Comparison of ENCODE assay signal across 1 cellular context in the genomic region with DNA sequence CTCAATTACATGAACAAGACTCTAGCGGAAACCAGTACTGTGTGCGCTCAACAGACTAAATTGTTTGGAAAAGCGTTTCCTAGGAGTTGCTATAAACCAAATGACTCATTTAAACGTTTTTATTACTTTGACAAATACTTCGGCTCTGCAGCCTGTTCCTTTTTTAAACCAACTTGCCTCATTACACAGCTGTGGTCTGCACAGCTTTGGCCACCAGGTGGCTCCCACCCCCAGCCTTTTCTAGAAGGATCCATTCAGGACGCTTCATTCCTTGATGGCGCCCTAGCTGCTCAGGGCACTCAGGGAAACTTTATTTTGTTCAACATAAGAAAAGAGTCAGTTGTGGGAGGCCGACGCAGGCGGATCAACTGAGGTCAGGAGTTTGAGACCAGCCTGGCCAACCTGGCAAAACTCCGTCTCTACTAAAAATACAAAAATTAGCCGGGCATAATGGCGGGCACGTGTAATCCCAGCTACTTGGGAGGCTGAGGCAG.
A peak's percentile ranks its signal among the peaks of the same experiment; 100 is the strongest.
TF ChIP-seq lines count a peak whose summit lies in the region.

No MANE protein-coding gene starts in this region.

TF ChIP-seq in HepG2, 621 proteins besides CTCF, POLR2A, EP300 and RAD21 (continued from another document and continues in another):
- TF ChIP-seq, protein P1, sequence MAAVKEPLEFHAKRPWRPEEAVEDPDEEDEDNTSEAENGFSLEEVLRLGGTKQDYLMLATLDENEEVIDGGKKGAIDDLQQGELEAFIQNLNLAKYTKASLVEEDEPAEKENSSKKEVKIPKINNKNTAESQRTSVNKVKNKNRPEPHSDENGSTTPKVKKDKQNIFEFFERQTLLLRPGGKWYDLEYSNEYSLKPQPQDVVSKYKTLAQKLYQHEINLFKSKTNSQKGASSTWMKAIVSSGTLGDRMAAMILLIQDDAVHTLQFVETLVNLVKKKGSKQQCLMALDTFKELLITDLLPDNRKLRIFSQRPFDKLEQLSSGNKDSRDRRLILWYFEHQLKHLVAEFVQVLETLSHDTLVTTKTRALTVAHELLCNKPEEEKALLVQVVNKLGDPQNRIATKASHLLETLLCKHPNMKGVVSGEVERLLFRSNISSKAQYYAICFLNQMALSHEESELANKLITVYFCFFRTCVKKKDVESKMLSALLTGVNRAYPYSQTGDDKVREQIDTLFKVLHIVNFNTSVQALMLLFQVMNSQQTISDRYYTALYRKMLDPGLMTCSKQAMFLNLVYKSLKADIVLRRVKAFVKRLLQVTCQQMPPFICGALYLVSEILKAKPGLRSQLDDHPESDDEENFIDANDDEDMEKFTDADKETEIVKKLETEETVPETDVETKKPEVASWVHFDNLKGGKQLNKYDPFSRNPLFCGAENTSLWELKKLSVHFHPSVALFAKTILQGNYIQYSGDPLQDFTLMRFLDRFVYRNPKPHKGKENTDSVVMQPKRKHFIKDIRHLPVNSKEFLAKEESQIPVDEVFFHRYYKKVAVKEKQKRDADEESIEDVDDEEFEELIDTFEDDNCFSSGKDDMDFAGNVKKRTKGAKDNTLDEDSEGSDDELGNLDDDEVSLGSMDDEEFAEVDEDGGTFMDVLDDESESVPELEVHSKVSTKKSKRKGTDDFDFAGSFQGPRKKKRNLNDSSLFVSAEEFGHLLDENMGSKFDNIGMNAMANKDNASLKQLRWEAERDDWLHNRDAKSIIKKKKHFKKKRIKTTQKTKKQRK (IDR thresholded peaks at IDR 0.05; ENCODE audit: low read length), result no peak
- TF ChIP-seq, protein P2, sequence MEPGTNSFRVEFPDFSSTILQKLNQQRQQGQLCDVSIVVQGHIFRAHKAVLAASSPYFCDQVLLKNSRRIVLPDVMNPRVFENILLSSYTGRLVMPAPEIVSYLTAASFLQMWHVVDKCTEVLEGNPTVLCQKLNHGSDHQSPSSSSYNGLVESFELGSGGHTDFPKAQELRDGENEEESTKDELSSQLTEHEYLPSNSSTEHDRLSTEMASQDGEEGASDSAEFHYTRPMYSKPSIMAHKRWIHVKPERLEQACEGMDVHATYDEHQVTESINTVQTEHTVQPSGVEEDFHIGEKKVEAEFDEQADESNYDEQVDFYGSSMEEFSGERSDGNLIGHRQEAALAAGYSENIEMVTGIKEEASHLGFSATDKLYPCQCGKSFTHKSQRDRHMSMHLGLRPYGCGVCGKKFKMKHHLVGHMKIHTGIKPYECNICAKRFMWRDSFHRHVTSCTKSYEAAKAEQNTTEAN (CRISPR knock-in tag; conservative IDR thresholded peaks at IDR 0.05), result no peak
- TF ChIP-seq CEBPG (CRISPR knock-in tag; IDR thresholded peaks at IDR 0.05) (peak; percentile 20; the same call in 1 of the 2 replicates), HOXD1 (CRISPR knock-in tag; IDR thresholded peaks at IDR 0.05) (no peak), RARG (CRISPR knock-in tag; IDR thresholded peaks at IDR 0.05; ENCODE audit: low read depth) (no peak), ZFX (CRISPR knock-in tag; IDR thresholded peaks at IDR 0.05; ENCODE audit: low read depth) (no peak), ZNF792 (CRISPR knock-in tag; IDR thresholded peaks at IDR 0.05) (no peak), ZNF207 (IDR thresholded peaks at IDR 0.05; ENCODE audit: borderline replicate concordance) (no peak), GPN1 (CRISPR knock-in tag; IDR thresholded peaks at IDR 0.05; ENCODE audit: borderline replicate concordance) (no peak), ZNF232 (CRISPR knock-in tag; IDR thresholded peaks at IDR 0.05; ENCODE audit: borderline replicate concordance) (no peak), ATM (IDR thresholded peaks at IDR 0.05; ENCODE audit: borderline replicate concordance) (no peak), ZNF180 (CRISPR knock-in tag; IDR thresholded peaks at IDR 0.05; ENCODE audit: borderline replicate concordance, low read depth) (no peak), KDM4B (CRISPR knock-in tag; IDR thresholded peaks at IDR 0.05) (no peak), SP2 (CRISPR knock-in tag; IDR thresholded peaks at IDR 0.05) (no peak), RAD51 (IDR thresholded peaks at IDR 0.05; ENCODE audit: borderline replicate concordance) (no peak), CENPT (CRISPR knock-in tag; IDR thresholded peaks at IDR 0.05; ENCODE audit: low read depth) (no peak)
- TF ChIP-seq, protein P3, sequence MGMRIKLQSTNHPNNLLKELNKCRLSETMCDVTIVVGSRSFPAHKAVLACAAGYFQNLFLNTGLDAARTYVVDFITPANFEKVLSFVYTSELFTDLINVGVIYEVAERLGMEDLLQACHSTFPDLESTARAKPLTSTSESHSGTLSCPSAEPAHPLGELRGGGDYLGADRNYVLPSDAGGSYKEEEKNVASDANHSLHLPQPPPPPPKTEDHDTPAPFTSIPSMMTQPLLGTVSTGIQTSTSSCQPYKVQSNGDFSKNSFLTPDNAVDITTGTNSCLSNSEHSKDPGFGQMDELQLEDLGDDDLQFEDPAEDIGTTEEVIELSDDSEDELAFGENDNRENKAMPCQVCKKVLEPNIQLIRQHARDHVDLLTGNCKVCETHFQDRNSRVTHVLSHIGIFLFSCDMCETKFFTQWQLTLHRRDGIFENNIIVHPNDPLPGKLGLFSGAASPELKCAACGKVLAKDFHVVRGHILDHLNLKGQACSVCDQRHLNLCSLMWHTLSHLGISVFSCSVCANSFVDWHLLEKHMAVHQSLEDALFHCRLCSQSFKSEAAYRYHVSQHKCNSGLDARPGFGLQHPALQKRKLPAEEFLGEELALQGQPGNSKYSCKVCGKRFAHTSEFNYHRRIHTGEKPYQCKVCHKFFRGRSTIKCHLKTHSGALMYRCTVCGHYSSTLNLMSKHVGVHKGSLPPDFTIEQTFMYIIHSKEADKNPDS (CRISPR knock-in tag; IDR thresholded peaks at IDR 0.05), result no peak
- TF ChIP-seq, protein P4, sequence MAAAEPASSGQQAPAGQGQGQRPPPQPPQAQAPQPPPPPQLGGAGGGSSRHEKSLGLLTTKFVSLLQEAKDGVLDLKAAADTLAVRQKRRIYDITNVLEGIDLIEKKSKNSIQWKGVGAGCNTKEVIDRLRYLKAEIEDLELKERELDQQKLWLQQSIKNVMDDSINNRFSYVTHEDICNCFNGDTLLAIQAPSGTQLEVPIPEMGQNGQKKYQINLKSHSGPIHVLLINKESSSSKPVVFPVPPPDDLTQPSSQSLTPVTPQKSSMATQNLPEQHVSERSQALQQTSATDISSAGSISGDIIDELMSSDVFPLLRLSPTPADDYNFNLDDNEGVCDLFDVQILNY (CRISPR knock-in tag; conservative IDR thresholded peaks at IDR 0.05), result no peak
- TF ChIP-seq, protein P5, sequence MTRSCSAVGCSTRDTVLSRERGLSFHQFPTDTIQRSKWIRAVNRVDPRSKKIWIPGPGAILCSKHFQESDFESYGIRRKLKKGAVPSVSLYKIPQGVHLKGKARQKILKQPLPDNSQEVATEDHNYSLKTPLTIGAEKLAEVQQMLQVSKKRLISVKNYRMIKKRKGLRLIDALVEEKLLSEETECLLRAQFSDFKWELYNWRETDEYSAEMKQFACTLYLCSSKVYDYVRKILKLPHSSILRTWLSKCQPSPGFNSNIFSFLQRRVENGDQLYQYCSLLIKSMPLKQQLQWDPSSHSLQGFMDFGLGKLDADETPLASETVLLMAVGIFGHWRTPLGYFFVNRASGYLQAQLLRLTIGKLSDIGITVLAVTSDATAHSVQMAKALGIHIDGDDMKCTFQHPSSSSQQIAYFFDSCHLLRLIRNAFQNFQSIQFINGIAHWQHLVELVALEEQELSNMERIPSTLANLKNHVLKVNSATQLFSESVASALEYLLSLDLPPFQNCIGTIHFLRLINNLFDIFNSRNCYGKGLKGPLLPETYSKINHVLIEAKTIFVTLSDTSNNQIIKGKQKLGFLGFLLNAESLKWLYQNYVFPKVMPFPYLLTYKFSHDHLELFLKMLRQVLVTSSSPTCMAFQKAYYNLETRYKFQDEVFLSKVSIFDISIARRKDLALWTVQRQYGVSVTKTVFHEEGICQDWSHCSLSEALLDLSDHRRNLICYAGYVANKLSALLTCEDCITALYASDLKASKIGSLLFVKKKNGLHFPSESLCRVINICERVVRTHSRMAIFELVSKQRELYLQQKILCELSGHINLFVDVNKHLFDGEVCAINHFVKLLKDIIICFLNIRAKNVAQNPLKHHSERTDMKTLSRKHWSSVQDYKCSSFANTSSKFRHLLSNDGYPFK (CRISPR knock-in tag; IDR thresholded peaks at IDR 0.05; ENCODE audit: borderline replicate concordance), result 0 out of 2 replicates have a peak, but pooled peaks have one; percentile 36
- TF ChIP-seq, protein P6, sequence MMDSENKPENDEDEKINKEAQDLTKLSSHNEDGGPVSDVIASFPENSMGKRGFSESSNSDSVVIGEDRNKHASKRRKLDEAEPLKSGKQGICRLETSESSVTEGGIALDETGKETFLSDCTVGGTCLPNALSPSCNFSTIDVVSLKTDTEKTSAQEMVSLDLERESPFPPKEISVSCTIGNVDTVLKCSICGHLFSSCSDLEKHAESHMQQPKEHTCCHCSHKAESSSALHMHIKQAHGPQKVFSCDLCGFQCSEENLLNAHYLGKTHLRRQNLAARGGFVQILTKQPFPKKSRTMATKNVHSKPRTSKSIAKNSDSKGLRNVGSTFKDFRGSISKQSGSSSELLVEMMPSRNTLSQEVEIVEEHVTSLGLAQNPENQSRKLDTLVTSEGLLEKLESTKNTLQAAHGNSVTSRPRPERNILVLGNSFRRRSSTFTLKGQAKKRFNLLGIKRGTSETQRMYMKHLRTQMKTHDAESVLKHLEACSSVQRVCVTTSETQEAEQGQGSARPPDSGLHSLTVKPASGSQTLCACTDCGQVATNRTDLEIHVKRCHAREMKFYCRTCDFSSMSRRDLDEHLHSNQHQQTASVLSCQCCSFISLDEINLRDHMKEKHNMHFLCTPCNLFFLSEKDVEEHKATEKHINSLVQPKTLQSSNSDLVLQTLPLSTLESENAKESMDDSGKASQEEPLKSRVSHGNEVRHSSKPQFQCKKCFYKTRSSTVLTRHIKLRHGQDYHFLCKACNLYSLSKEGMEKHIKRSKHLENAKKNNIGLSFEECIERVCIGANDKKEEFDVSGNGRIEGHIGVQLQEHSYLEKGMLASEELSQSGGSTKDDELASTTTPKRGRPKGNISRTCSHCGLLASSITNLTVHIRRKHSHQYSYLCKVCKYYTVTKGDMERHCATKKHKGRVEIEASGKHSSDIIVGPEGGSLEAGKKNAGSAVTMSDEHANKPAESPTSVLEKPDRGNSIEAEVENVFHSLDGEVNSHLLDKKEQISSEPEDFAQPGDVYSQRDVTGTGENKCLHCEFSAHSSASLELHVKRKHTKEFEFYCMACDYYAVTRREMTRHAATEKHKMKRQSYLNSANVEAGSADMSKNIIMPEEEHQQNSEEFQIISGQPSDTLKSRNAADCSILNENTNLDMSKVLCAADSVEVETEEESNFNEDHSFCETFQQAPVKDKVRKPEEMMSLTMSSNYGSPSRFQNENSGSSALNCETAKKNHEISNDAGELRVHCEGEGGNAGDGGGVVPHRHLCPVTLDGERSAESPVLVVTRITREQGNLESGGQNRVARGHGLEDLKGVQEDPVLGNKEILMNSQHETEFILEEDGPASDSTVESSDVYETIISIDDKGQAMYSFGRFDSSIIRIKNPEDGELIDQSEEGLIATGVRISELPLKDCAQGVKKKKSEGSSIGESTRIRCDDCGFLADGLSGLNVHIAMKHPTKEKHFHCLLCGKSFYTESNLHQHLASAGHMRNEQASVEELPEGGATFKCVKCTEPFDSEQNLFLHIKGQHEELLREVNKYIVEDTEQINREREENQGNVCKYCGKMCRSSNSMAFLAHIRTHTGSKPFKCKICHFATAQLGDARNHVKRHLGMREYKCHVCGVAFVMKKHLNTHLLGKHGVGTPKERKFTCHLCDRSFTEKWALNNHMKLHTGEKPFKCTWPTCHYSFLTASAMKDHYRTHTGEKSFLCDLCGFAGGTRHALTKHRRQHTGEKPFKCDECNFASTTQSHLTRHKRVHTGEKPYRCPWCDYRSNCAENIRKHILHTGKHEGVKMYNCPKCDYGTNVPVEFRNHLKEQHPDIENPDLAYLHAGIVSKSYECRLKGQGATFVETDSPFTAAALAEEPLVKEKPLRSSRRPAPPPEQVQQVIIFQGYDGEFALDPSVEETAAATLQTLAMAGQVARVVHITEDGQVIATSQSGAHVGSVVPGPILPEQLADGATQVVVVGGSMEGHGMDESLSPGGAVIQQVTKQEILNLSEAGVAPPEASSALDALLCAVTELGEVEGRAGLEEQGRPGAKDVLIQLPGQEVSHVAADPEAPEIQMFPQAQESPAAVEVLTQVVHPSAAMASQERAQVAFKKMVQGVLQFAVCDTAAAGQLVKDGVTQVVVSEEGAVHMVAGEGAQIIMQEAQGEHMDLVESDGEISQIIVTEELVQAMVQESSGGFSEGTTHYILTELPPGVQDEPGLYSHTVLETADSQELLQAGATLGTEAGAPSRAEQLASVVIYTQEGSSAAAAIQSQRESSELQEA (CRISPR knock-in tag; IDR thresholded peaks at IDR 0.05; ENCODE audit: not compliant biosample characterization), result no peak
- TF ChIP-seq, protein P7, sequence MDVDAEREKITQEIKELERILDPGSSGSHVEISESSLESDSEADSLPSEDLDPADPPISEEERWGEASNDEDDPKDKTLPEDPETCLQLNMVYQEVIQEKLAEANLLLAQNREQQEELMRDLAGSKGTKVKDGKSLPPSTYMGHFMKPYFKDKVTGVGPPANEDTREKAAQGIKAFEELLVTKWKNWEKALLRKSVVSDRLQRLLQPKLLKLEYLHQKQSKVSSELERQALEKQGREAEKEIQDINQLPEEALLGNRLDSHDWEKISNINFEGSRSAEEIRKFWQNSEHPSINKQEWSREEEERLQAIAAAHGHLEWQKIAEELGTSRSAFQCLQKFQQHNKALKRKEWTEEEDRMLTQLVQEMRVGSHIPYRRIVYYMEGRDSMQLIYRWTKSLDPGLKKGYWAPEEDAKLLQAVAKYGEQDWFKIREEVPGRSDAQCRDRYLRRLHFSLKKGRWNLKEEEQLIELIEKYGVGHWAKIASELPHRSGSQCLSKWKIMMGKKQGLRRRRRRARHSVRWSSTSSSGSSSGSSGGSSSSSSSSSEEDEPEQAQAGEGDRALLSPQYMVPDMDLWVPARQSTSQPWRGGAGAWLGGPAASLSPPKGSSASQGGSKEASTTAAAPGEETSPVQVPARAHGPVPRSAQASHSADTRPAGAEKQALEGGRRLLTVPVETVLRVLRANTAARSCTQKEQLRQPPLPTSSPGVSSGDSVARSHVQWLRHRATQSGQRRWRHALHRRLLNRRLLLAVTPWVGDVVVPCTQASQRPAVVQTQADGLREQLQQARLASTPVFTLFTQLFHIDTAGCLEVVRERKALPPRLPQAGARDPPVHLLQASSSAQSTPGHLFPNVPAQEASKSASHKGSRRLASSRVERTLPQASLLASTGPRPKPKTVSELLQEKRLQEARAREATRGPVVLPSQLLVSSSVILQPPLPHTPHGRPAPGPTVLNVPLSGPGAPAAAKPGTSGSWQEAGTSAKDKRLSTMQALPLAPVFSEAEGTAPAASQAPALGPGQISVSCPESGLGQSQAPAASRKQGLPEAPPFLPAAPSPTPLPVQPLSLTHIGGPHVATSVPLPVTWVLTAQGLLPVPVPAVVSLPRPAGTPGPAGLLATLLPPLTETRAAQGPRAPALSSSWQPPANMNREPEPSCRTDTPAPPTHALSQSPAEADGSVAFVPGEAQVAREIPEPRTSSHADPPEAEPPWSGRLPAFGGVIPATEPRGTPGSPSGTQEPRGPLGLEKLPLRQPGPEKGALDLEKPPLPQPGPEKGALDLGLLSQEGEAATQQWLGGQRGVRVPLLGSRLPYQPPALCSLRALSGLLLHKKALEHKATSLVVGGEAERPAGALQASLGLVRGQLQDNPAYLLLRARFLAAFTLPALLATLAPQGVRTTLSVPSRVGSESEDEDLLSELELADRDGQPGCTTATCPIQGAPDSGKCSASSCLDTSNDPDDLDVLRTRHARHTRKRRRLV (CRISPR knock-in tag; IDR thresholded peaks at IDR 0.05), result no peak
